22 cellular contexts compared by ENCODE assay signal in the genomic region with DNA sequence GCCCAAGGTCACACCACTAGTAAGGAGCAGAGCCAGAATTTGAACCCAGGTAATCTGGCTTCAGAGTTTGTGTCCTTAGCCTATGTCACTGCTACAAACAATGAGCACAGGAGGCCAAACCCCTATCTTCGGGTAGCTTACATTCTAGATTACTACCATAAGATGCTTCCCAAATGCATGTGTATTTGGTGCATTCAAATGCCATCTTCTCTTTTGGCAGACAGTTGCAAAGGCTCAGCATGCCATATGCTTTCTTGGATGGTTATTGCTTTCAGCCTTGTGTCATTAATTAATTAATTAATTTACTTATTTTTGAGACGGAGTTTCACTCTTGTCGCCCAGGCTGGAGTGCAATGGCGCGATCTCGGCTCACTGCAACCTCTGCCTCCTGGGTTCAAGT.
"Had no signal": no experiment of that assay in that cellular context is flagged by ENCODE, and none has a peak within 500 bp of the region (broad histone marks: within the 10 kb centered on the region; RNA-seq: fewer than 3 reads in every experiment).

No MANE protein-coding gene starts in this region.

- DNase-seq: stimulated activated CD4-positive, alpha-beta T cell treated with anti-CD3 and anti-CD28 coated beads, Interleukin-2, amount 100 ng/mL, for 48 hours; stimulated activated CD4-positive, alpha-beta T cell treated with anti-CD3 and anti-CD28 coated beads, Interleukin-4, amount 100 ng/mL, for 1 hour; stimulated activated CD4-positive, alpha-beta T cell treated with anti-CD3 and anti-CD28 coated beads, Interleukin-4, amount 100 ng/mL, for 24 hours; stimulated activated CD4-positive, alpha-beta T cell treated with anti-CD3 and anti-CD28 coated beads, Interleukin-4, amount 100 ng/mL, for 4 hours; stimulated activated CD8-positive, alpha-beta memory T cell treated with anti-CD3 and anti-CD28 coated beads, Interleukin-4, amount 100 ng/mL, for 48 hours; stimulated activated naive B cell treated with anti-CD40 and anti-IgM and Interleukin-4, amounts not matched to agents 10 μg/mL and 1 μg/mL and 100 μg/mL, for 72 hours; stimulated activated naive CD4-positive, alpha-beta T cell; stimulated activated naive CD4-positive, alpha-beta T cell treated with Interleukin-2 at 50 U/mL for 16 hours; stimulated activated naive CD8-positive, alpha-beta T cell treated with anti-CD3 and anti-CD28 coated beads, Interleukin-15, amount 100 ng/mL, for 72 hours; stimulated activated naive CD8-positive, alpha-beta T cell treated with anti-CD3 and anti-CD28 coated beads, Interleukin-15, Interleukin-2, amounts not matched to agents 100 U/mL and 50 U/mL, for 24 hours; stomach; substantia nigra; testis; thyroid gland; tibial artery; transverse colon; trophoblast cell; upper lobe of left lung; upper lobe of right lung; uterus had no signal

- ATAC-seq: stimulated activated effector memory CD8-positive, alpha-beta T cell treated with anti-CD3 and anti-CD28 coated beads, Interleukin-12 subunit alpha, Interleukin-12 subunit beta, amount 100 ng/mL, for 72 hours; stimulated activated memory B cell treated with anti-CD40 and anti-IgM and Interleukin-4, amounts not matched to agents 10 μg/mL and 1 μg/mL and 100 μg/mL, for 72 hours; stimulated activated naive B cell treated with anti-CD40 and anti-IgM and Interleukin-4, amounts not matched to agents 10 μg/mL and 1 μg/mL and 100 μg/mL, for 72 hours; stimulated activated naive CD8-positive, alpha-beta T cell treated with anti-CD3 and anti-CD28 coated beads, Interleukin-15, amount 100 ng/mL, for 72 hours; stimulated activated naive CD8-positive, alpha-beta T cell treated with anti-CD3 and anti-CD28 coated beads, Interleukin-15, Interleukin-2, amounts not matched to agents 100 U/mL and 50 U/mL, for 24 hours; upper lobe of right lung had no signal
